ENCODE assay signal across 12 cellular contexts in the genomic region with DNA sequence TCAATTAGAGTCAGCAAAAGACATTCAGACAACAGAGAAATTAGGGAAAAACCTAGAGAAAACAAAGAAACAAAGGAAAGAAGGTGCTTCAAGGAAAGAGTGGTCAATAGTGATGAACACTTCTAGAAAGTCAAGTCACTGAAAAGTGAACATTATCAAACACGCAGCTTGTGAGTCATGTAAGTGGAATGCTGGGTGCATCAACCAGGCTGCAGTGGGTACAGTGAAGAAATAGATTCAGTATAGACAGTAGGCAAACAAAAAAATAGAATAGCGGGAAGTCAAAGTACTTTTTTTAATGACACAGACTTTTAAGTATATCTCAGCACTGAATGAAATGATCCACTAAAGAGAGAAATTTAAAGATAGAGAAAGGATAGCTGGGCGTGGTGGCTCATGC.
DNase-seq lines count a peak whose midpoint lies in the region; ATAC-seq, FAIRE-seq and TF ChIP-seq lines count a peak whose summit lies in the region.
"Had no signal": no experiment of that assay in that cellular context is flagged by ENCODE, and none has a peak within 500 bp of the region (broad histone marks: within the 10 kb centered on the region; RNA-seq: fewer than 3 reads in every experiment).

No MANE protein-coding gene starts in this region.

- FAIRE-seq in H54 (lab: Jason Lieb, UNC) (peak; percentile 62), RCC 7860 (lab: Jason Lieb, UNC) (no peak)

- H3K36me3 Mint-ChIP-seq in naive B cell, result peaks cover 17 to 18% of the 10 kb centered on the region in 2 donors
- H3K36me3 Mint-ChIP-seq: activated naive CD4-positive, alpha-beta T cell treated with anti-CD3 and anti-CD28 coated beads, Interleukin-2, amount 10 ng/mL, durations not matched to agents 7 days and 5 days; CD4-positive, alpha-beta memory T cell had no signal

- H3K9me3 Mint-ChIP-seq in naive B cell, result no peaks in the 10 kb centered on the region
- H3K9me3 Mint-ChIP-seq: activated naive CD4-positive, alpha-beta T cell treated with anti-CD3 and anti-CD28 coated beads, Interleukin-2, amount 10 ng/mL, durations not matched to agents 7 days and 5 days had no signal

- no peaks in the 10 kb centered on the region for H3K27me3 Mint-ChIP-seq in naive B cell
- H3K27me3 Mint-ChIP-seq: activated naive CD4-positive, alpha-beta T cell treated with anti-CD3 and anti-CD28 coated beads, Interleukin-2, amount 10 ng/mL, durations not matched to agents 7 days and 5 days; CD4-positive, alpha-beta memory T cell had no signal

- H3K27ac Mint-ChIP-seq in naive B cell, result peak overlapping the region; percentile 7 to 58 (median 42)
- H3K27ac Mint-ChIP-seq: activated naive CD4-positive, alpha-beta T cell treated with anti-CD3 and anti-CD28 coated beads, Interleukin-2, amount 10 ng/mL, durations not matched to agents 7 days and 5 days; CD4-positive, alpha-beta memory T cell had no signal

- no peak overlapping the region for H3K4me3 Mint-ChIP-seq in naive B cell
- H3K4me3 Mint-ChIP-seq: activated naive CD4-positive, alpha-beta T cell treated with anti-CD3 and anti-CD28 coated beads, Interleukin-2, amount 10 ng/mL, durations not matched to agents 7 days and 5 days; CD4-positive, alpha-beta memory T cell had no signal

- peak; percentile 37 for ATAC-seq in esophagus mucosa
- ATAC-seq in naive B cell (ENCODE audit: low read depth in 2 of 2), result no peak
- ATAC-seq in HG03571 (IDR thresholded peaks at IDR 0.05; ENCODE audit: unreplicated experiment), result no peak

- peak; percentile 12 for DNase-seq in H54 (ENCODE audit: insufficient read length, low spot score)
- DNase-seq in RCC 7860 (ENCODE audit: low spot score), result peak; percentile 13
- no peak for DNase-seq in naive B cell
- DNase-seq in UCSD-AML1 (lab: John Stamatoyannopoulos, UW; ENCODE audit: unreplicated experiment), result no peak
- no peak for DNase-seq in NCI-H345 treated with DMSO at 0.1 percent for 48 hours (lab: John Stamatoyannopoulos, UW; ENCODE audit: unreplicated experiment)
- DNase-seq in activated naive CD4-positive, alpha-beta T cell (lab: John Stamatoyannopoulos, UW), result no peak
- DNase-seq: activated naive CD4-positive, alpha-beta T cell treated with anti-CD3 and anti-CD28 coated beads, Interleukin-2, amount 10 ng/mL, durations not matched to agents 7 days and 5 days; CD4-positive, alpha-beta memory T cell; erythroblast; NCI-H526 treated with DMSO at 0.1 percent for 48 hours had no signal

- no peak for TF ChIP-seq POLR2A in H54 (IDR thresholded peaks at IDR 0.05; ENCODE audit: low read depth, low read length)

- peaks cover 29 to 44% (median 37%) of the 10 kb centered on the region in 3 donors for H3K4me1 Mint-ChIP-seq in naive B cell
- H3K4me1 Mint-ChIP-seq: activated naive CD4-positive, alpha-beta T cell treated with anti-CD3 and anti-CD28 coated beads, Interleukin-2, amount 10 ng/mL, durations not matched to agents 7 days and 5 days; CD4-positive, alpha-beta memory T cell had no signal

Comparison
In these comparisons a context has a peak if more than half of its experiments do, and no peak if none do; other contexts are left out.
1. DNase-seq: peak in H54 (single experiment) and RCC 7860 (single experiment); none in naive B cell (single experiment), UCSD-AML1 (single experiment), NCI-H345 treated with DMSO at 0.1 percent for 48 hours (single experiment) and activated naive CD4-positive, alpha-beta T cell (0 of 4).